In the genomic region with DNA sequence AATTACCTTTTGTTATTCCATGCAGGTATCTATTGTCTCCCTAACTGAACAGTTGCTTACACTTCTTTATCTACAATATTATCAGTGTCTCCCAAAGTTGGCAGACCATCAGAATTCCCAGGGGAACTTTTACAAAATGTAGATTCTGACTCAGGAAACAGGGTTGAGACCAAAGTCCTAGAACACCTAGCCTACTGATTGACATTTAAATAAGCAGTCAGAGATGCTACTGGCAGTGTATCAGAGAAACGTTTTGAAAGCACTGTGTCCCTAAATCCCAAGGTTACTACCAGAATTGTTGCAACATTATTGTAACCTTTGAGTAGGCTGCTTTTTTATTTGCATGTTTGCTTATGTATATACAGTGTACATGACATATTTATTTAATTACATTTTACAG, we compare ENCODE assay signal across 16 cellular contexts. TPM values are rescaled to one million over a fixed set of nuclear protein-coding genes. Genes with fewer than 3 reads are reported as not detected.
"Had no signal": no experiment of that assay in that cellular context is flagged by ENCODE, and none has a peak within 500 bp of the region (broad histone marks: within the 10 kb centered on the region; RNA-seq: fewer than 3 reads in every experiment).

No MANE protein-coding gene starts in this region.

- H3K4me1 ChIP-seq: gastrocnemius medialis had no signal

- H3K36me3 Mint-ChIP-seq: memory B cell; natural killer cell treated with Interleukin-12 subunit alpha and Interleukin-12 subunit beta and Interleukin-15 and Interleukin-18, amount 100 ng/mL, for 72 hours had no signal

- H3K4me3 Mint-ChIP-seq: endodermal cell; memory B cell; natural killer cell treated with Interleukin-12 subunit alpha and Interleukin-12 subunit beta and Interleukin-15 and Interleukin-18, amount 100 ng/mL, for 72 hours had no signal

- H3K9me3 ChIP-seq: esophagus squamous epithelium, gastrocnemius medialis, thyroid gland had no signal

- H3K27ac ChIP-seq: esophagus squamous epithelium, gastrocnemius medialis, thyroid gland had no signal

- H3K27ac Mint-ChIP-seq: endodermal cell, memory B cell, progenitor cell of endocrine pancreas had no signal

- H3K9me3 Mint-ChIP-seq: endodermal cell; memory B cell; natural killer cell treated with Interleukin-12 subunit alpha and Interleukin-12 subunit beta and Interleukin-15 and Interleukin-18, amount 100 ng/mL, for 72 hours had no signal

- DNase-seq: activated gamma-delta T cell; cortex of kidney; endodermal cell; esophagus squamous epithelium; gastrocnemius medialis; hypothalamus; retina; stimulated activated CD4-positive, alpha-beta T cell treated with anti-CD3 and anti-CD28 coated beads, Interleukin-4, amount 100 ng/mL, for 24 hours; stimulated activated naive CD4-positive, alpha-beta T cell treated with Interleukin-2 at 50 U/mL for 16 hours; substantia nigra; thyroid gland had no signal

- H3K36me3 ChIP-seq: esophagus squamous epithelium, gastrocnemius medialis, thyroid gland had no signal

- ATAC-seq: activated CD4-positive, CD25-positive, alpha-beta regulatory T cell treated with anti-CD3 and anti-CD28 coated beads, Interleukin-2, amount 50 U/mL, for 24 hours; gastrocnemius medialis; natural killer cell treated with Interleukin-12 subunit alpha and Interleukin-12 subunit beta and Interleukin-15 and Interleukin-18, amount 100 ng/mL, for 72 hours had no signal

- H3K27me3 ChIP-seq: gastrocnemius medialis, thyroid gland had no signal

- H3K4me3 ChIP-seq: esophagus squamous epithelium, gastrocnemius medialis, thyroid gland had no signal

RNA-seq across cellular contexts. Expression of gene F5, which starts 1.8 kb away (rescaled TPM):
- total RNA-seq: osteocyte had no signal

RNA-seq across cellular contexts. Expression of gene SELP, which starts 41.8 kb away (rescaled TPM):
- total RNA-seq: endodermal cell; natural killer cell treated with Interleukin-12 subunit alpha and Interleukin-12 subunit beta and Interleukin-15 and Interleukin-18, amount 100 ng/mL, for 72 hours; osteocyte; progenitor cell of endocrine pancreas had no signal
